In the genomic region with DNA sequence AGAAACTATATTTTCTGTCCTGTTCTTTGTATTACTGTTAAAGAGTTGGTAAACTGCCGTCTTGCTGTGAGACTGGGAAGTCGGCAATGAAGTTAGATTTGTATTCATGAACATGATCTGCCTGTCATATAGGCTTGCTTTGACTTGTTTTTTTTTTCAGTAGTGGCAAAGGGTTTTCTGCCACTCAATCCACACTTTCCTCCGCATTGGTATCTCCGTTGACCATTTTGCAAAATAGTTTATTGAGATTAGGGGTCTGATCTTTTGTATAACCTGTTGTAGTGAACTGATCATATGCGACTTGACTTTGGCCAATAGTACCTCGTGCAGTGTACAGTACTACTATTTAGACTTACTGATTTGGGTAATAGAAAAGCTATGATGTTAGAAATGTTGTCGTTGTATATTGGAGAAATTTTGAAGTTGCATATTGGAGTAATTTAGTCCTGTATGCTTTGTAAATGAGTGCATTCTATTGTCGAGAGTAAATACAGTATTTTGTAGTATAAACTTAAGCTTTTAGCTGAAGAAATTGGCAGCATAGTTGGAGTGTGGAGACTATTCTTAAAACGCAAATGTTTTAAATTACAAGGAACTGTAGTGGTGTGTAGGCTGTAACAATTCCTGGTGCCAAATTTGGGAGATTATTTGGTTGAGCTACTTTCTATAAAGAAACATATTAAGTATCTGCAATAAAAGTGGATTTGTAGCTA, we compare ENCODE assay signal across 8 cellular contexts. TPM values are rescaled to one million over a fixed set of nuclear protein-coding genes. Genes with fewer than 3 reads are reported as not detected.
DNase-seq lines count a peak whose midpoint lies in the region; ATAC-seq and TF ChIP-seq lines count a peak whose summit lies in the region.

No MANE protein-coding gene starts in this region.

- H2BK5ac ChIP-seq in mesenchymal stem cell (ENCODE audit: low read depth, low read length, poor library complexity, severe bottlenecking), result no peak overlapping the region

- H4K8ac ChIP-seq in mesenchymal stem cell (ENCODE audit: low read length), result no peak overlapping the region

- 54% methylated on average over 8 of the region's 9 CpGs for WGBS in mesenchymal stem cell

- ATAC-seq in GM18498 (IDR thresholded peaks at IDR 0.05; ENCODE audit: unreplicated experiment) (no peak), HG03045 (IDR thresholded peaks at IDR 0.05; ENCODE audit: unreplicated experiment) (no peak), HG02970 (IDR thresholded peaks at IDR 0.05; ENCODE audit: low FRiP score, unreplicated experiment) (no peak)

- no peak overlapping the region for H2AK5ac ChIP-seq in mesenchymal stem cell (ENCODE audit: low read length, severe bottlenecking)

- no peak overlapping the region for H3K4ac ChIP-seq in mesenchymal stem cell (ENCODE audit: low read depth in 1 of 2, low read length in 2 of 2)

- H3K4me1 ChIP-seq in HUES6 (ENCODE audit: control insufficient read depth, insufficient read depth, low read length) (peaks cover 20% of the 10 kb centered on the region), breast epithelium (peaks cover 0 to 8% of the 10 kb centered on the region in 2 donors), mesenchymal stem cell (ENCODE audit: control insufficient read depth, insufficient read depth, low read depth, low read length) (no peaks in the 10 kb centered on the region)

- no peaks in the 10 kb centered on the region for H3K79me1 ChIP-seq in mesenchymal stem cell (replicated peaks; ENCODE audit: low read length, poor library complexity, severe bottlenecking)

- H3K27ac ChIP-seq in HUES6 (ENCODE audit: low read depth, low read length) (no peak overlapping the region), breast epithelium (peak overlapping the region; percentile 98 to 99), mesenchymal stem cell (ENCODE audit: low read length, poor library complexity, severe bottlenecking) (no peak overlapping the region), substantia nigra (ENCODE audit: low read depth, low read length, poor library complexity, severe bottlenecking) (no peak overlapping the region)

- no peak overlapping the region for H2BK15ac ChIP-seq in mesenchymal stem cell (ENCODE audit: low read depth, poor library complexity, severe bottlenecking)

- TF ChIP-seq POLR2A in breast epithelium (IDR thresholded peaks at IDR 0.05), result no peak

- no peaks in the 10 kb centered on the region for H3K36me3 ChIP-seq in HUES6 (ENCODE audit: control insufficient read depth, insufficient read depth, low read length)
- no peaks in the 10 kb centered on the region for H3K36me3 ChIP-seq in breast epithelium
- H3K36me3 ChIP-seq in mesenchymal stem cell (ENCODE audit: control insufficient read depth in 1 of 2, insufficient read depth in 2 of 2, low read depth in 1 of 2, low read length in 2 of 2), result no peaks in the 10 kb centered on the region

- H3K23ac ChIP-seq in mesenchymal stem cell (ENCODE audit: low read length in 2 of 2), result no peak overlapping the region

- no peak overlapping the region for H3K18ac ChIP-seq in mesenchymal stem cell (ENCODE audit: low read depth in 1 of 2, low read length in 2 of 2)

- no peak overlapping the region for H2AFZ ChIP-seq in mesenchymal stem cell (ENCODE audit: low read depth, low read length)

- H3K9me3 ChIP-seq in HUES6 (ENCODE audit: control insufficient read depth, insufficient read depth, low read depth, low read length), result no peaks in the 10 kb centered on the region
- H3K9me3 ChIP-seq in breast epithelium, result no peaks in the 10 kb centered on the region
- H3K9me3 ChIP-seq in mesenchymal stem cell (ENCODE audit: control insufficient read depth, low read length), result no peaks in the 10 kb centered on the region

- H2BK12ac ChIP-seq in mesenchymal stem cell (ENCODE audit: low read length in 2 of 2), result no peak overlapping the region

- intact Hi-C loops in breast epithelium (cut with DNase I; ENCODE audit: low total_unique reads), result no loop called here

- H3K27me3 ChIP-seq in HUES6 (ENCODE audit: control insufficient read depth, insufficient read depth, low read length) (no peaks in the 10 kb centered on the region), breast epithelium (no peaks in the 10 kb centered on the region), mesenchymal stem cell (ENCODE audit: control insufficient read depth in 1 of 2, insufficient read depth in 1 of 2, low read length in 2 of 2) (no peaks in the 10 kb centered on the region)

- no peak overlapping the region for H4K91ac ChIP-seq in mesenchymal stem cell (ENCODE audit: low read length)

- no peak for DNase-seq in AG04449 (ENCODE audit: low read depth, low spot score)
- DNase-seq in breast epithelium (ENCODE audit: low spot score in 2 of 2), result no peak
- DNase-seq in mesenchymal stem cell, result peak; percentile 25
- DNase-seq in substantia nigra (lab: John Stamatoyannopoulos, UW), result no peak

- H3K4me2 ChIP-seq in mesenchymal stem cell (ENCODE audit: low read length, poor library complexity, severe bottlenecking), result peak overlapping the region; percentile 97

- H2BK120ac ChIP-seq in mesenchymal stem cell (ENCODE audit: low read depth, low read length), result no peak overlapping the region

- no peak overlapping the region for H3K14ac ChIP-seq in mesenchymal stem cell (ENCODE audit: low read length in 2 of 2)

- POLR2A ChIA-PET in AG04449 (lab: Yijun Ruan, JAX), result interaction anchor here (0.6 to 1.4 kb wide), 2 partner anchors 10 to 21 kb away, joined by 3 to 6 read pairs; no protein-coding TSS in a partner anchor

- peak overlapping the region; percentile 45 for H3K9ac ChIP-seq in HUES6 (ENCODE audit: low read length)
- peak overlapping the region; percentile 92 for H3K9ac ChIP-seq in mesenchymal stem cell (ENCODE audit: low read length)

- H3K4me3 ChIP-seq in AG04449 (ENCODE audit: low read depth, low read length) (peak overlapping the region; percentile 82), HUES6 (ENCODE audit: low read depth, low read length) (peak overlapping the region; percentile 87), breast epithelium (peak overlapping the region; percentile 72 to 100 (median 97)), mesenchymal stem cell (ENCODE audit: insufficient read depth in 1 of 2, low read depth in 1 of 2, low read length in 2 of 2) (peak overlapping the region in 1 of 2 experiments; percentile 86)

- no peak for TF ChIP-seq CTCF in AG04449 (IDR thresholded peaks at IDR 0.05; ENCODE audit: insufficient read depth, low read length, missing control alignments)
- TF ChIP-seq CTCF in breast epithelium (IDR thresholded peaks at IDR 0.05), result no peak

- CTCF ChIA-PET in AG04449 (lab: Yijun Ruan, JAX), result interaction anchor here (0.7 to 1.3 kb wide), 4 partner anchors 9 to 233 kb away, joined by 3 to 4 read pairs (median 3); no protein-coding TSS in a partner anchor

RNA-seq across cellular contexts. Expression of a gene that starts 1.8 kb away (rescaled TPM):
- 100 to 1,000 TPM; 146 to 158 (median 148) TPM for total RNA-seq in breast epithelium
- 14.6 TPM for polyA plus RNA-seq in mesenchymal stem cell (2013, experiment 1 of 2)
- 13.9 TPM for polyA plus RNA-seq in mesenchymal stem cell (2013, experiment 2 of 2)

Comparison
In these comparisons a context has a peak if more than half of its experiments do, and no peak if none do; other contexts are left out.
1. H3K27ac ChIP-seq: peak in breast epithelium (2 of 2); none in HUES6 (single experiment), mesenchymal stem cell (single experiment) and substantia nigra (single experiment).